In the genomic region with DNA sequence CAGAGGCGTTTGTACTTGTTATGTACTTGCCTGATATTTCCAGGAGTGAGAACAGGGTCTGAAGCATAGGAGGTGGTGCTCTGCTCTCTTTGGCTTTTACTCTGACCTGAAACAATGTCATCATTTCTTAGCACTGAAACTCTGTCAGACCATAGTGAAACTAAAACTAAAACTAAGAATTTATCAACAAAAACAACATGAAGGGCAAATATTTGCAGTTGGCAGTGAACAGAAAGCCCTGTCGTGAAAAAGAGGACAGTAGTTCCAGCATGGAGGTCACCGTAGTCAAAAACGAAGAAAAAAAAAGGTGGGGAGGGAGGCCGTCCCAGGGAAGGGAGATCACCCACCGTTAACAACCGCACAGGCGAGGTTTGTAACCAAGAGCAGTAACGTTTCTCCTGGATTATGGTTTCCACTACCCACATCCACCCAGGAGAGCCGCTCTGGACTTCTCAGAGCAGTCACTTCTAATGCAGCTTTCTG, we compare ENCODE assay signal across 9 cellular contexts.
A peak's percentile ranks its signal among the peaks of the same experiment; 100 is the strongest.
DNase-seq lines count a peak whose midpoint lies in the region; ATAC-seq and TF ChIP-seq lines count a peak whose summit lies in the region.
"Had no signal": no experiment of that assay in that cellular context is flagged by ENCODE, and none has a peak within 500 bp of the region (broad histone marks: within the 10 kb centered on the region; RNA-seq: fewer than 3 reads in every experiment).

No MANE protein-coding gene starts in this region.

- H3K79me1 ChIP-seq in IMR-90 (ENCODE audit: low read depth in 1 of 2, low read length in 2 of 2): no peaks in the 10 kb centered on the region

- H3K4me1 ChIP-seq in CD4-positive, alpha-beta memory T cell (ENCODE audit: insufficient read depth, low read length): no peaks in the 10 kb centered on the region
- peaks cover 2% of the 10 kb centered on the region; the same call in 1 of the 2 replicates for H3K4me1 ChIP-seq in IMR-90 (ENCODE audit: control insufficient read depth, insufficient read depth, low read length)
- H3K4me1 ChIP-seq in esophagus muscularis mucosa: peaks cover 0 to 14% (median 10%) of the 10 kb centered on the region in 4 donors

- no peak for DNase-seq in CD4-positive, alpha-beta memory T cell
- no peak for DNase-seq in IMR-90
- DNase-seq in esophagus muscularis mucosa (ENCODE audit: extremely low spot score): no peak
- DNase-seq in progenitor cell of endocrine pancreas (ENCODE audit: low spot score, unreplicated experiment): no peak
- no peak for DNase-seq in iPS-NIHi7 (ENCODE audit: extremely low spot score)
- no peak for DNase-seq in GM19240 (ENCODE audit: insufficient read length, low spot score)
- no peak for DNase-seq in activated CD8-positive, alpha-beta memory T cell treated with anti-CD3 and anti-CD28 coated beads, Interleukin-2, amount 50 U/mL, for 48 hours

- H3K27me3 Mint-ChIP-seq in CD4-positive, alpha-beta memory T cell: peaks cover 0 to 2% of the 10 kb centered on the region in 2 donors
- H3K27me3 Mint-ChIP-seq in progenitor cell of endocrine pancreas: no peaks in the 10 kb centered on the region

- no peaks in the 10 kb centered on the region for H4K20me1 ChIP-seq in IMR-90 (ENCODE audit: insufficient read depth, low read length)

- no peaks in the 10 kb centered on the region for H3K9me3 ChIP-seq in CD4-positive, alpha-beta memory T cell (ENCODE audit: control insufficient read depth in 1 of 2, low read length in 2 of 2)
- H3K9me3 ChIP-seq in IMR-90 (ENCODE audit: control insufficient read depth, insufficient read depth, low read length): no peaks in the 10 kb centered on the region
- H3K9me3 ChIP-seq in esophagus muscularis mucosa: no peaks in the 10 kb centered on the region

- in situ Hi-C loops in IMR-90 (cut with MboI; ENCODE audit: low sequenced_read_pairs): no loop called here

- no peaks in the 10 kb centered on the region for H3K27me3 ChIP-seq in CD4-positive, alpha-beta memory T cell (ENCODE audit: insufficient read depth, low read length)
- H3K27me3 ChIP-seq in IMR-90 (ENCODE audit: control insufficient read depth, insufficient read depth, low read length) (no peaks in the 10 kb centered on the region), esophagus muscularis mucosa (no peaks in the 10 kb centered on the region)

- H3K36me3 ChIP-seq in CD4-positive, alpha-beta memory T cell (ENCODE audit: insufficient read depth, low read length): no peaks in the 10 kb centered on the region
- H3K36me3 ChIP-seq in IMR-90 (ENCODE audit: control insufficient read depth, insufficient read depth, low read length): no peaks in the 10 kb centered on the region
- no peaks in the 10 kb centered on the region for H3K36me3 ChIP-seq in esophagus muscularis mucosa

- CTCF ChIA-PET in CD4-positive, alpha-beta memory T cell (lab: Charles Lee; ENCODE audit: partially characterized antibody): no interaction called here
- CTCF ChIA-PET in IMR-90 (lab: Yijun Ruan, JAX): interaction anchor here (0.5 to 0.6 kb wide), 2 partner anchors 19 to 32 kb away, joined by 3 to 4 read pairs; no protein-coding TSS in a partner anchor

- H4K8ac ChIP-seq in IMR-90 (ENCODE audit: low read depth in 2 of 2, low read length in 2 of 2): no peak overlapping the region

- no peak overlapping the region for H3K4ac ChIP-seq in IMR-90 (ENCODE audit: low read depth, low read length)

- no peak overlapping the region for H3K14ac ChIP-seq in IMR-90 (replicated peaks; ENCODE audit: low read depth, low read length)

- BruUV-seq in IMR-90 (replicated peaks; lab: Mats Ljungman, UMichigan): no TSS peak

- TF ChIP-seq RAD21 in IMR-90 (IDR thresholded peaks at IDR 0.05; ENCODE audit: low read length): no peak

- H2AK5ac ChIP-seq in IMR-90 (ENCODE audit: low read depth, low read length): no peak overlapping the region

- TF ChIP-seq EP300 in esophagus muscularis mucosa (IDR thresholded peaks at IDR 0.05): no peak

- no peaks in the 10 kb centered on the region for H3K9me1 ChIP-seq in IMR-90 (ENCODE audit: insufficient read depth, low read length)

- H3K9me3 Mint-ChIP-seq in CD4-positive, alpha-beta memory T cell: no peaks in the 10 kb centered on the region
- peaks cover 11% of the 10 kb centered on the region for H3K9me3 Mint-ChIP-seq in progenitor cell of endocrine pancreas (ENCODE audit: low read depth)

- peak overlapping the region in 7 of 8 donors; percentile 11 to 65 (median 45) for H3K4me3 Mint-ChIP-seq in CD4-positive, alpha-beta memory T cell
- H3K4me3 Mint-ChIP-seq in progenitor cell of endocrine pancreas (ENCODE audit: low read depth): peak overlapping the region; percentile 45

- H4K5ac ChIP-seq in IMR-90 (ENCODE audit: low read depth, low read length): 0 out of 2 replicates have a peak overlapping the region, but pooled peaks have one; percentile 1

- H3K27ac Mint-ChIP-seq in CD4-positive, alpha-beta memory T cell: peak overlapping the region in 1 of 7 donors; percentile 18
- peak overlapping the region; percentile 86 for H3K27ac Mint-ChIP-seq in progenitor cell of endocrine pancreas

- no peak for TF ChIP-seq CTCF in IMR-90 (conservative IDR thresholded peaks at IDR 0.05; ENCODE audit: low read depth, low read length)
- no peak for TF ChIP-seq CTCF in esophagus muscularis mucosa (IDR thresholded peaks at IDR 0.05)
- no peak for TF ChIP-seq CTCF in progenitor cell of endocrine pancreas (IDR thresholded peaks at IDR 0.05; ENCODE audit: unreplicated experiment)

- no peak overlapping the region; the same call in 1 of the 2 replicates for H3K23ac ChIP-seq in IMR-90 (ENCODE audit: low read depth, low read length)

- no peak overlapping the region for H2BK20ac ChIP-seq in IMR-90 (ENCODE audit: low read depth, low read length)

- H2AK9ac ChIP-seq in IMR-90 (replicated peaks; ENCODE audit: low read depth, low read length, poor library complexity): no peak overlapping the region

- no peak overlapping the region for H2BK5ac ChIP-seq in IMR-90 (ENCODE audit: low read depth, low read length, poor library complexity, severe bottlenecking)

- peak overlapping the region; percentile 86 for H2AFZ ChIP-seq in IMR-90 (replicated peaks; ENCODE audit: low read length, poor library complexity)

- H2BK15ac ChIP-seq in IMR-90 (ENCODE audit: low read depth, low read length): no peak overlapping the region

- no peaks in the 10 kb centered on the region for H3K36me3 Mint-ChIP-seq in CD4-positive, alpha-beta memory T cell
- no peaks in the 10 kb centered on the region for H3K36me3 Mint-ChIP-seq in progenitor cell of endocrine pancreas (ENCODE audit: insufficient read depth)

- H3K56ac ChIP-seq in IMR-90 (ENCODE audit: extremely low read depth, insufficient read depth, low read length): no peak overlapping the region

- no peak for TF ChIP-seq POLR2A in IMR-90 (IDR thresholded peaks at IDR 0.05; ENCODE audit: low read depth, low read length)
- no peak for TF ChIP-seq POLR2A in esophagus muscularis mucosa (IDR thresholded peaks at IDR 0.05; ENCODE audit: low read depth)

- no peak overlapping the region for H3K18ac ChIP-seq in IMR-90 (ENCODE audit: low read depth, low read length)

- peak overlapping the region; percentile 36; the same call in 1 of the 2 replicates for H3K9ac ChIP-seq in IMR-90 (ENCODE audit: low read depth, low read length)

- intact Hi-C loops in CD4-positive, alpha-beta memory T cell (cut with micrococcal nuclease): no loop called here
- intact Hi-C loops in IMR-90 (cut with micrococcal nuclease) (no loop called here), esophagus muscularis mucosa (cut with DNase I) (no loop called here)

- ATAC-seq in GM21423 (IDR thresholded peaks at IDR 0.05; ENCODE audit: unreplicated experiment) (peak; percentile 75), IMR-90 (ENCODE audit: low read depth) (peak; percentile 37)
- ATAC-seq: HCT116 had no signal

- H3K27ac ChIP-seq in CD4-positive, alpha-beta memory T cell (ENCODE audit: low read depth, low read length): no peak overlapping the region
- H3K27ac ChIP-seq in IMR-90 (ENCODE audit: insufficient read depth, low read length) (no peak overlapping the region), esophagus muscularis mucosa (replicated peaks in 1 of 4) (peak overlapping the region; percentile 22 to 63 (median 46))

- no peak overlapping the region for H3K4me3 ChIP-seq in CD4-positive, alpha-beta memory T cell (ENCODE audit: low read length in 2 of 2)
- H3K4me3 ChIP-seq in IMR-90 (ENCODE audit: insufficient read depth, low read depth, low read length) (peak overlapping the region; percentile 44), esophagus muscularis mucosa (peak overlapping the region; percentile 23 to 43 (median 40))

- dilution Hi-C loops in IMR-90 (cut with HindIII; ENCODE audit: low sequenced_read_pairs, unreplicated experiment): no loop called here

- peak overlapping the region; percentile 88 for H3K4me2 ChIP-seq in IMR-90 (ENCODE audit: low read depth, low read length)

- H2BK120ac ChIP-seq in IMR-90 (ENCODE audit: low read depth, low read length): no peak overlapping the region

- peaks cover 0 to 5% (median 2%) of the 10 kb centered on the region in 4 donors for H3K4me1 Mint-ChIP-seq in CD4-positive, alpha-beta memory T cell
- peaks cover 47% of the 10 kb centered on the region for H3K4me1 Mint-ChIP-seq in progenitor cell of endocrine pancreas (ENCODE audit: low read depth)

- no peak overlapping the region for H4K91ac ChIP-seq in IMR-90 (ENCODE audit: insufficient read depth, low read depth, low read length)

- no CpG with 5 or more reads among the region's 10 CpGs for WGBS in IMR-90 (ENCODE audit: extremely low coverage in 2 of 2, insufficient read length in 1 of 2), 2 experiments
- WGBS in esophagus muscularis mucosa: 61% methylated on average over 10 of the region's 10 CpGs

- POLR2A ChIA-PET in CD4-positive, alpha-beta memory T cell (lab: Charles Lee; ENCODE audit: partially characterized antibody): no interaction called here
- POLR2A ChIA-PET in IMR-90 (lab: Charles Lee; ENCODE audit: unreplicated experiment): no interaction called here

TF ChIP-seq in IMR-90, 13 proteins besides CTCF, POLR2A, EP300 and RAD21 (continues in another document):
- TF ChIP-seq NFE2L2 (IDR thresholded peaks at IDR 0.05; ENCODE audit: low read depth, low read length): no peak
- no peak for TF ChIP-seq RFX5 (IDR thresholded peaks at IDR 0.05; ENCODE audit: low read depth, low read length)
- TF ChIP-seq SMC3 (IDR thresholded peaks at IDR 0.05; ENCODE audit: low read depth, low read length): no peak
- TF ChIP-seq CEBPB (IDR thresholded peaks at IDR 0.05; ENCODE audit: low read depth, low read length): no peak
- TF ChIP-seq BHLHE40 (IDR thresholded peaks at IDR 0.05; ENCODE audit: low read depth, low read length): no peak
- TF ChIP-seq MAZ (IDR thresholded peaks at IDR 0.05; ENCODE audit: borderline replicate concordance, low read depth, low read length): no peak
- TF ChIP-seq, protein P1, sequence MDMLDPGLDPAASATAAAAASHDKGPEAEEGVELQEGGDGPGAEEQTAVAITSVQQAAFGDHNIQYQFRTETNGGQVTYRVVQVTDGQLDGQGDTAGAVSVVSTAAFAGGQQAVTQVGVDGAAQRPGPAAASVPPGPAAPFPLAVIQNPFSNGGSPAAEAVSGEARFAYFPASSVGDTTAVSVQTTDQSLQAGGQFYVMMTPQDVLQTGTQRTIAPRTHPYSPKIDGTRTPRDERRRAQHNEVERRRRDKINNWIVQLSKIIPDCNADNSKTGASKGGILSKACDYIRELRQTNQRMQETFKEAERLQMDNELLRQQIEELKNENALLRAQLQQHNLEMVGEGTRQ (IDR thresholded peaks at IDR 0.05; ENCODE audit: low read depth, low read length): no peak
- no peak for TF ChIP-seq RCOR1 (IDR thresholded peaks at IDR 0.05; ENCODE audit: insufficient replicate concordance, low read length)

Comparison
In these comparisons a context has a peak if more than half of its experiments do, and no peak if none do; other contexts are left out.
1. H3K27ac ChIP-seq: peak in esophagus muscularis mucosa (4 of 4); none in CD4-positive, alpha-beta memory T cell (single experiment) and IMR-90 (single experiment).
2. H3K4me3 ChIP-seq: peak in IMR-90 (single experiment) and esophagus muscularis mucosa (4 of 4); none in CD4-positive, alpha-beta memory T cell (0 of 2).